Comparison of ENCODE assay signal across 19 cellular contexts in genomic region chr15:47742742-47743141, GRCh38. TPM values are rescaled to one million over a fixed set of nuclear protein-coding genes. Genes with fewer than 3 reads are reported as not detected.
"Had no signal": no experiment of that assay in that cellular context is flagged by ENCODE, and none has a peak within 500 bp of the region (broad histone marks: within the 10 kb centered on the region; RNA-seq: fewer than 3 reads in every experiment).

No MANE protein-coding gene starts in this region.

- H3K27me3 ChIP-seq: adrenal gland, esophagus squamous epithelium, gastrocnemius medialis, spleen, testis, vagina had no signal

- H3K36me3 ChIP-seq: adrenal gland, esophagus squamous epithelium, gastrocnemius medialis, spleen had no signal

- H3K27ac ChIP-seq: adrenal gland, coronary artery, esophagus squamous epithelium, gastrocnemius medialis, spleen, testis, vagina had no signal

- H3K4me3 ChIP-seq: adrenal gland, coronary artery, esophagus squamous epithelium, gastrocnemius medialis, spleen, testis, vagina had no signal

- DNase-seq: activated CD8-positive, alpha-beta memory T cell treated with anti-CD3 and anti-CD28 coated beads, Interleukin-2, amount 50 U/mL, for 4 hours; activated naive CD4-positive, alpha-beta T cell; activated T-cell treated with anti-CD3 and anti-CD28 coated beads, Interleukin-2, amount 50 U/mL, for 4 hours; adrenal gland; cerebellar nuclear complex; esophagus squamous epithelium; gastrocnemius medialis; hypothalamus; naive B cell; retina; spleen; stimulated activated CD4-positive, alpha-beta T cell treated with anti-CD3 and anti-CD28 coated beads, Interleukin-4, amount 100 ng/mL, for 1 hour; stimulated activated naive CD4-positive, alpha-beta T cell; T-helper 1 cell; testis; trophoblast cell had no signal

- H3K4me1 ChIP-seq: adrenal gland, esophagus squamous epithelium, testis had no signal

- ATAC-seq: activated T-cell treated with anti-CD3 and anti-CD28 coated beads, Interleukin-2, amount 50 U/mL, for 4 hours; gastrocnemius medialis had no signal

- H3K9me3 ChIP-seq: adrenal gland, esophagus squamous epithelium, gastrocnemius medialis, spleen, testis, vagina had no signal

RNA-seq across cellular contexts. Expression of gene SEMA6D, which starts 25.4 kb away (rescaled TPM):
- total RNA-seq: activated T-cell treated with anti-CD3 and anti-CD28 coated beads, Interleukin-2, amount 50 U/mL, for 4 hours; activated T-helper 2 cell treated with anti-CD3 and anti-CD28 coated beads, Interferon-gamma antibody, Interleukin-2, Interleukin-4, amounts not matched to agents 10 μg/mL and 5 μg/mL and 100 μg/mL, durations not matched to agents 14 hours and 24 hours and 36 hours had no signal
